19 cellular contexts compared by ENCODE assay signal in the genomic region with DNA sequence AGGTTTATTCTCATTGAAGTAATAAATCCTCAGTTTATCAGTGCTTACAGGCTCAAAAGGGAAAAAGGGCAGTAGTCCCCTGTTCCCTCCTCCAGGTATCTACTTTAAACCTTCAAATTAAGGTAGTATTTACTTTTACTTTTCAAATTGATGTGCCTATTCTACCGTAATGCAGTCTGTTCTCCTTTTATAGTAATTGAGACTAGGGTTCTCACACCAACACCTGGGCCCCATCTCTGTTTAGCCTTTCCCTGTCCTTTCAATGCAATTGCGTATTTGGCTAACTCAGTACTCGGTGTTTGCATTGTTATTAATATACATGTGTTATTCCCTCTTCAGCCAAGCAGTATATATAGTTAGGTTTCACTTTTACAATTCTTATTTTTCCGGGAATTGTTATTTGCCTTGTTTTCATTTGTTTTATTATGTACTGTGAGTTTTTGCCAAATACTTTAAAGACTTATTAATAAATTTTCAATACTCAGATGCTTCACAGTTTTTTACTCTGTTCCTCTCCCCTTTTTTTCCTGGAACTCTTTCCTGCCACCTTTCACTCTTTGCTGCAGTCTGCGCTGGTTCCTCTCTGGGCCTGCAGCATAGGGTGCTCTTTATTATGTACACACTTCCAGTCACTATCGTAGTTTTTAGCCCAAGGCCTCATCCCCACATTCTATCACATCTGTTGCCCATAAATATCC. TPM values are rescaled to one million over a fixed set of nuclear protein-coding genes. Genes with fewer than 3 reads are reported as not detected.
DNase-seq lines count a peak whose midpoint lies in the region; ATAC-seq and TF ChIP-seq lines count a peak whose summit lies in the region.
"Had no signal": no experiment of that assay in that cellular context is flagged by ENCODE, and none has a peak within 500 bp of the region (broad histone marks: within the 10 kb centered on the region; RNA-seq: fewer than 3 reads in every experiment).

No MANE protein-coding gene starts in this region.

- no peaks in the 10 kb centered on the region for H3K9me3 ChIP-seq in CD8-positive, alpha-beta T cell (ENCODE audit: low read length)
- H3K9me3 ChIP-seq: gastrocnemius medialis, vagina had no signal

- POLR2A ChIA-PET in CD8-positive, alpha-beta T cell (lab: Charles Lee), result no interaction called here
- POLR2A ChIA-PET in naive thymus-derived CD8-positive, alpha-beta T cell (lab: Charles Lee), result no interaction called here

- peaks cover 38% of the 10 kb centered on the region for H3K4me1 Mint-ChIP-seq in CD8-positive, alpha-beta T cell (ENCODE audit: low read depth)
- H3K4me1 Mint-ChIP-seq in IgD-negative memory B cell, result peaks cover 24 to 29% (median 25%) of the 10 kb centered on the region in 3 donors
- peaks cover 13 to 47% (median 31%) of the 10 kb centered on the region in 4 donors for H3K4me1 Mint-ChIP-seq in naive thymus-derived CD8-positive, alpha-beta T cell

- peaks cover 87% of the 10 kb centered on the region for H3K36me3 Mint-ChIP-seq in CD8-positive, alpha-beta T cell
- peaks cover 4% of the 10 kb centered on the region for H3K36me3 Mint-ChIP-seq in IgD-negative memory B cell
- peaks cover 2 to 96% (median 21%) of the 10 kb centered on the region in 3 donors for H3K36me3 Mint-ChIP-seq in naive thymus-derived CD8-positive, alpha-beta T cell

- H3K4me3 Mint-ChIP-seq in CD8-positive, alpha-beta T cell, result no peak overlapping the region
- H3K4me3 Mint-ChIP-seq in IgD-negative memory B cell, result peak overlapping the region; percentile 26 to 75 (median 44)
- H3K4me3 Mint-ChIP-seq in naive thymus-derived CD8-positive, alpha-beta T cell, result no peak overlapping the region
- H3K4me3 Mint-ChIP-seq: T-helper 1 cell treated with Interleukin-12 subunit alpha and Interleukin-12 subunit beta and Interleukin-4 antibody, amounts not matched to agents 30 μg/mL and 1 μg/mL, for 36 hours had no signal

- H3K4me3 ChIP-seq in CD8-positive, alpha-beta T cell (ENCODE audit: low read depth, low read length), result no peak overlapping the region
- H3K4me3 ChIP-seq: cardiac muscle cell, gastrocnemius medialis, GM12878, vagina had no signal

- H3K27ac Mint-ChIP-seq in CD8-positive, alpha-beta T cell, result peak overlapping the region; percentile 19
- peak overlapping the region; percentile 87 to 97 (median 88) for H3K27ac Mint-ChIP-seq in IgD-negative memory B cell
- peak overlapping the region in 7 of 10 donors; percentile 2 to 61 (median 5) for H3K27ac Mint-ChIP-seq in naive thymus-derived CD8-positive, alpha-beta T cell
- H3K27ac Mint-ChIP-seq: T-helper 1 cell treated with Interleukin-12 subunit alpha and Interleukin-12 subunit beta and Interleukin-4 antibody, amounts not matched to agents 30 μg/mL and 1 μg/mL, for 36 hours had no signal

- H3K27me3 Mint-ChIP-seq in CD8-positive, alpha-beta T cell (ENCODE audit: low read depth), result no peaks in the 10 kb centered on the region
- no peaks in the 10 kb centered on the region for H3K27me3 Mint-ChIP-seq in IgD-negative memory B cell
- no peaks in the 10 kb centered on the region for H3K27me3 Mint-ChIP-seq in naive thymus-derived CD8-positive, alpha-beta T cell

- no peaks in the 10 kb centered on the region for H3K4me1 ChIP-seq in CD8-positive, alpha-beta T cell (ENCODE audit: insufficient read depth, low read length)
- H3K4me1 ChIP-seq: vagina had no signal

- intact Hi-C loops in CD8-positive, alpha-beta T cell (cut with DNase I, micrococcal nuclease), result no loop called here

- no peak for TF ChIP-seq CTCF in CD8-positive, alpha-beta T cell (IDR thresholded peaks at IDR 0.05)
- no peak for TF ChIP-seq CTCF in VCaP (conservative IDR thresholded peaks at IDR 0.05)

- no peak for ATAC-seq in CD8-positive, alpha-beta T cell
- ATAC-seq in naive thymus-derived CD8-positive, alpha-beta T cell, result no peak
- ATAC-seq in GM18858 (IDR thresholded peaks at IDR 0.05; ENCODE audit: unreplicated experiment), result no peak
- ATAC-seq: gastrocnemius medialis, GM12878, right cardiac atrium had no signal

- peaks cover 32% of the 10 kb centered on the region for H3K36me3 ChIP-seq in CD8-positive, alpha-beta T cell (ENCODE audit: insufficient read depth, low read length)

- DNase-seq in CD8-positive, alpha-beta T cell, result no peak
- no peak for DNase-seq in naive thymus-derived CD8-positive, alpha-beta T cell
- DNase-seq in dedifferentiated amniotic fluid mesenchymal stem cell (ENCODE audit: extremely low spot score) (no peak), SHP77 treated with DMSO at 0.1 percent for 48 hours (lab: John Stamatoyannopoulos, UW) (no peak)
- DNase-seq: activated CD8-positive, alpha-beta memory T cell treated with anti-CD3 and anti-CD28 coated beads for 24 hours; erythroblast; gastrocnemius medialis; GF-D8; Kasumi-1; left colon; NCI-H510A; right cardiac atrium had no signal

- H3K27ac ChIP-seq in CD8-positive, alpha-beta T cell (ENCODE audit: low read depth, low read length), result no peak overlapping the region
- H3K27ac ChIP-seq in VCaP, result peak overlapping the region; percentile 59
- H3K27ac ChIP-seq: cardiac muscle cell, gastrocnemius medialis, vagina had no signal

- no peaks in the 10 kb centered on the region for H3K27me3 ChIP-seq in CD8-positive, alpha-beta T cell (ENCODE audit: insufficient read depth, low read length)
- H3K27me3 ChIP-seq: cardiac muscle cell, gastrocnemius medialis, vagina had no signal

- H3K9me3 Mint-ChIP-seq in CD8-positive, alpha-beta T cell, result no peaks in the 10 kb centered on the region
- no peaks in the 10 kb centered on the region for H3K9me3 Mint-ChIP-seq in IgD-negative memory B cell
- H3K9me3 Mint-ChIP-seq in naive thymus-derived CD8-positive, alpha-beta T cell, result no peaks in the 10 kb centered on the region
- H3K9me3 Mint-ChIP-seq: T-helper 1 cell treated with Interleukin-12 subunit alpha and Interleukin-12 subunit beta and Interleukin-4 antibody, amounts not matched to agents 30 μg/mL and 1 μg/mL, for 36 hours had no signal

- CTCF ChIA-PET in CD8-positive, alpha-beta T cell (lab: Charles Lee), result no interaction called here

RNA-seq across cellular contexts. Expression of a gene that starts 30.3 kb away (rescaled TPM):
- 10 to 100 TPM; 42.0 to 42.4 TPM for total RNA-seq in CD8-positive, alpha-beta T cell
- polyA plus RNA-seq in IgD-negative memory B cell, result 26.1 TPM
- 10 to 100 TPM; 29.2 to 31.1 TPM for total RNA-seq in naive thymus-derived CD8-positive, alpha-beta T cell
- polyA plus RNA-seq in naive thymus-derived CD8-positive, alpha-beta T cell, result 10 to 100 TPM; 13.4 to 17.6 (median 14.2) TPM

Comparison
In these comparisons a context has a peak if more than half of its experiments do, and no peak if none do; other contexts are left out.
1. H3K27ac Mint-ChIP-seq: peak in every context shown above with its lines; median percentile 88 in IgD-negative memory B cell; 19 in CD8-positive, alpha-beta T cell; 5 in naive thymus-derived CD8-positive, alpha-beta T cell.
2. H3K4me3 Mint-ChIP-seq: peak in IgD-negative memory B cell (4 of 4); none in CD8-positive, alpha-beta T cell (single experiment) and naive thymus-derived CD8-positive, alpha-beta T cell (0 of 10).